ENCODE assay signal across 30 cellular contexts in genomic region chr2:170014769-170015168, GRCh38.
"Had no signal": no experiment of that assay in that cellular context is flagged by ENCODE, and none has a peak within 500 bp of the region (broad histone marks: within the 10 kb centered on the region; RNA-seq: fewer than 3 reads in every experiment).

No MANE protein-coding gene starts in this region.

- H3K9me3 ChIP-seq: left lung, neutrophil, psoas muscle, right atrium auricular region, right lobe of liver, stomach, testis, thyroid gland, transverse colon, upper lobe of left lung, vagina had no signal

- H3K27me3 Mint-ChIP-seq: naive B cell; stimulated activated naive B cell treated with anti-CD40 and anti-IgM and Interleukin-4, amounts not matched to agents 10 μg/mL and 1 μg/mL and 100 μg/mL, for 72 hours had no signal

- H3K4me1 Mint-ChIP-seq: natural killer cell; stimulated activated naive B cell treated with anti-CD40 and anti-IgM and Interleukin-4, amounts not matched to agents 10 μg/mL and 1 μg/mL and 100 μg/mL, for 72 hours had no signal

- FAIRE-seq: keratinocyte had no signal

- H3K4me3 Mint-ChIP-seq: mesothelial cell of epicardium; naive B cell; natural killer cell; nephron progenitor cell; neural progenitor cell; stimulated activated naive B cell treated with anti-CD40 and anti-IgM and Interleukin-4, amounts not matched to agents 10 μg/mL and 1 μg/mL and 100 μg/mL, for 72 hours had no signal

- H3K27ac Mint-ChIP-seq: mesothelial cell of epicardium; naive B cell; natural killer cell; nephron progenitor cell; neural progenitor cell; stimulated activated naive B cell treated with anti-CD40 and anti-IgM and Interleukin-4, amounts not matched to agents 10 μg/mL and 1 μg/mL and 100 μg/mL, for 72 hours had no signal

- H3K9me3 Mint-ChIP-seq: mesothelial cell of epicardium; naive B cell; natural killer cell; nephron progenitor cell; neural progenitor cell; stimulated activated naive B cell treated with anti-CD40 and anti-IgM and Interleukin-4, amounts not matched to agents 10 μg/mL and 1 μg/mL and 100 μg/mL, for 72 hours had no signal

- DNase-seq: kidney glomerular epithelial cell; left colon; left lung; mesendoderm; naive B cell; natural killer cell; nephron progenitor cell; occipital lobe; psoas muscle; right lobe of liver; stimulated activated CD4-positive, alpha-beta T cell treated with anti-CD3 and anti-CD28 coated beads, Interleukin-12 subunit alpha, Interleukin-12 subunit beta, amount 100 ng/mL, for 4 hours; stimulated activated CD4-positive, alpha-beta T cell treated with anti-CD3 and anti-CD28 coated beads, Interleukin-15, amount 100 ng/mL, for 24 hours; stimulated activated CD4-positive, alpha-beta T cell treated with anti-CD3 and anti-CD28 coated beads, Interleukin-2, amount 100 ng/mL, for 24 hours; stimulated activated CD4-positive, alpha-beta T cell treated with anti-CD3 and anti-CD28 coated beads, Interleukin-4, amount 100 ng/mL, for 1 hour; stimulated activated naive B cell treated with anti-CD40 and anti-IgM and Interleukin-4, amounts not matched to agents 10 μg/mL and 1 μg/mL and 100 μg/mL, for 72 hours; stimulated activated naive CD8-positive, alpha-beta T cell treated with anti-CD3 and anti-CD28 coated beads, Interleukin-15, Interleukin-2, amounts not matched to agents 100 U/mL and 50 U/mL, for 24 hours; stomach; testis; thyroid gland; transverse colon; upper lobe of left lung had no signal

- H3K27me3 ChIP-seq: hepatocyte, left lung, neural progenitor cell, neutrophil, right atrium auricular region, right lobe of liver, stomach, testis, thyroid gland, transverse colon, upper lobe of left lung, vagina had no signal

- H3K27ac ChIP-seq: hepatocyte, left lung, neural progenitor cell, neutrophil, parathyroid adenoma, psoas muscle, right atrium auricular region, right lobe of liver, stomach, testis, thyroid gland, transverse colon, upper lobe of left lung, vagina had no signal

- H3K36me3 Mint-ChIP-seq: natural killer cell had no signal

- H3K4me1 ChIP-seq: left lung, parathyroid adenoma, psoas muscle, right lobe of liver, stomach, thyroid gland had no signal

- H3K4me3 ChIP-seq: hepatocyte, left lung, lung, neural progenitor cell, psoas muscle, right atrium auricular region, right lobe of liver, stomach, testis, thyroid gland, transverse colon, upper lobe of left lung, vagina had no signal

- H3K36me3 ChIP-seq: left lung, thyroid gland, vagina had no signal
